ENCODE assay signal across 8 cellular contexts in genomic region chr7:127629268-127629854, GRCh38.
A peak's percentile ranks its signal among the peaks of the same experiment; 100 is the strongest.
DNase-seq lines count a peak whose midpoint lies in the region; ATAC-seq and TF ChIP-seq lines count a peak whose summit lies in the region.

No MANE protein-coding gene starts in this region.

- peaks cover 0 to 2% of the 10 kb centered on the region in 2 donors for H3K4me1 Mint-ChIP-seq in effector memory CD8-positive, alpha-beta T cell (ENCODE audit: low read depth in 2 of 2)

- H3K27ac Mint-ChIP-seq in effector memory CD8-positive, alpha-beta T cell: no peak overlapping the region

- H3K36me3 Mint-ChIP-seq in effector memory CD8-positive, alpha-beta T cell (ENCODE audit: insufficient read depth): no peaks in the 10 kb centered on the region

- peak; percentile 27 for DNase-seq in SIG-M5 treated with dmso at 0.1 percent for 504 hours (lab: John Stamatoyannopoulos, UW; ENCODE audit: unreplicated experiment)
- no peak for DNase-seq in SIG-M5 (lab: John Stamatoyannopoulos, UW)
- peak; percentile 25 for DNase-seq in RWPE1 (ENCODE audit: low spot score)
- DNase-seq in effector memory CD8-positive, alpha-beta T cell: peak in 2 of 3 experiments; percentile 5 to 15
- DNase-seq in retinal pigment epithelial cell (ENCODE audit: low read depth): no peak
- DNase-seq in C1 segment of cervical spinal cord (lab: John Stamatoyannopoulos, UW): no peak
- DNase-seq in GF-D8 (lab: John Stamatoyannopoulos, UW): no peak

- POLR2A ChIA-PET in RWPE1 (lab: Yijun Ruan, JAX; ENCODE audit: low non-redundant PET): no interaction called here

- H3K9me3 Mint-ChIP-seq in effector memory CD8-positive, alpha-beta T cell: no peaks in the 10 kb centered on the region

- TF ChIP-seq CTCF in RWPE1 (conservative IDR thresholded peaks at IDR 0.05; ENCODE audit: low read depth): peak; percentile 18; the same call in 1 of the 2 replicates
- peak; percentile 69 for TF ChIP-seq CTCF in retinal pigment epithelial cell (conservative IDR thresholded peaks at IDR 0.05; ENCODE audit: low read depth, low read length)

- H3K4me3 Mint-ChIP-seq in effector memory CD8-positive, alpha-beta T cell: no peak overlapping the region

- CTCF ChIA-PET in RWPE1 (lab: Yijun Ruan, JAX): interaction anchor here (0.7 kb wide), 1 partner anchor 13 kb away, joined by 3 read pairs; no protein-coding TSS in a partner anchor

- H3K27ac ChIP-seq in RWPE1: no peak overlapping the region

- ATAC-seq in HG02642 (IDR thresholded peaks at IDR 0.05; ENCODE audit: poor library complexity, unreplicated experiment): peak; percentile 77
- peak; percentile 61 for ATAC-seq in effector memory CD8-positive, alpha-beta T cell (replicated peaks)

- H3K27me3 Mint-ChIP-seq in effector memory CD8-positive, alpha-beta T cell: peaks cover 36 to 37% of the 10 kb centered on the region in 2 donors

- H3K4me3 ChIP-seq in retinal pigment epithelial cell (ENCODE audit: low read length): no peak overlapping the region

Comparison
In these comparisons a context has a peak if more than half of its experiments do, and no peak if none do; other contexts are left out.
1. DNase-seq: peak in SIG-M5 treated with dmso at 0.1 percent for 504 hours (single experiment), RWPE1 (single experiment) and effector memory CD8-positive, alpha-beta T cell (2 of 3); none in SIG-M5 (single experiment), retinal pigment epithelial cell (single experiment), C1 segment of cervical spinal cord (0 of 14) and GF-D8 (single experiment).